22 cellular contexts compared by ENCODE assay signal in the genomic region with DNA sequence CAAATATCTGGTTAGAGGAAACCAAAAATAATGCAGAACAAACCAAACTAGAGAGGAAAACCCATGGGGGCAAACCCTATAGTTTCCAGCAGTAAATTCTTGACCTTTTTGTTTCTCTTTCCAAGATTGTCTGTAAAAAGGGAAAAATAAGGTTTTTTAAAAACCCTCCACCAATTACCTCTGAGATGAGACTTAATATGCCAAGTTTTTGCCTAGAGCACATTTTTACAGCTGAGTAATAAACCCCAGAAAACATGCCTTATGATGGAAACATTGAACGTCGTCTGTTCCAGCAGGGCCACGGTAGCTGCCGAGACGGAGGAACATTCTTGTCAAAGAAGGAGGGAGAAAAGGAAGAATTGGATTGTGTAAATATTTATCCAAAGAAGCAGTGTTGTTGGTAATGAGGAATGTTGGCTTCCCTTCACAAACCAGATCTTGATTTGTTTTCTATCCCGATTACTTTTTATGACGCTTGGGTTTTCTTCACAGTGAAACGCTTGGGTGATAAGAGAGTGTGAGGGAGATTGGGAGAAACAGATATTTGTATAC. TPM values are rescaled to one million over a fixed set of nuclear protein-coding genes. Genes with fewer than 3 reads are reported as not detected.
"Had no signal": no experiment of that assay in that cellular context is flagged by ENCODE, and none has a peak within 500 bp of the region (broad histone marks: within the 10 kb centered on the region; RNA-seq: fewer than 3 reads in every experiment).

No MANE protein-coding gene starts in this region.

- H3K9me3 Mint-ChIP-seq: activated CD4-positive, alpha-beta memory T cell treated with anti-CD3 and anti-CD28 coated beads for 36 hours; activated naive CD8-positive, alpha-beta T cell treated with anti-CD3 and anti-CD28 coated beads for 36 hours; brain; endodermal cell; T-helper 2 cell treated with Interferon-gamma antibody and Interleukin-4, amounts not matched to agents 5 μg/mL and 100 μg/mL, for 36 hours; WTC11 had no signal

- H3K4me1 Mint-ChIP-seq: activated naive CD8-positive, alpha-beta T cell treated with anti-CD3 and anti-CD28 coated beads for 36 hours; naive B cell; WTC11 had no signal

- H2AFZ ChIP-seq: parathyroid adenoma had no signal

- H3K36me3 ChIP-seq: left lung, neutrophil, spleen had no signal

- ATAC-seq: left lung, mucosa of descending colon, sciatic nerve, WTC11 had no signal

- H3K27ac Mint-ChIP-seq: activated CD4-positive, alpha-beta memory T cell treated with anti-CD3 and anti-CD28 coated beads for 36 hours; activated naive CD8-positive, alpha-beta T cell treated with anti-CD3 and anti-CD28 coated beads for 36 hours; brain; endodermal cell; naive B cell; T-helper 2 cell treated with Interferon-gamma antibody and Interleukin-4, amounts not matched to agents 5 μg/mL and 100 μg/mL, for 36 hours; WTC11 had no signal

- H3K4me1 ChIP-seq: left lung, parathyroid adenoma, spleen had no signal

- H3K9me3 ChIP-seq: left lung, mucosa of descending colon, neutrophil, spleen had no signal

- H3K27ac ChIP-seq: epithelial cell of prostate, left lung, neutrophil, parathyroid adenoma, spleen had no signal

- DNase-seq: activated CD4-positive, alpha-beta memory T cell treated with anti-CD3 and anti-CD28 coated beads for 36 hours; activated CD4-positive, alpha-beta T cell treated with anti-CD3 and anti-CD28 coated beads for 4 hours; activated naive CD8-positive, alpha-beta T cell treated with anti-CD3 and anti-CD28 coated beads for 36 hours; amniotic stem cell; caudate nucleus; endodermal cell; kidney; left lung; mammary epithelial cell; mucosa of descending colon; naive B cell; spleen; stimulated activated CD4-positive, alpha-beta T cell treated with anti-CD3 and anti-CD28 coated beads, Interleukin-1b, Interleukin-23, amount 100 ng/mL, for 48 hours; stimulated activated CD8-positive, alpha-beta memory T cell treated with anti-CD3 and anti-CD28 coated beads, Interleukin-4, amount 100 ng/mL, for 48 hours; stimulated activated naive CD4-positive, alpha-beta T cell had no signal

- H3K36me3 Mint-ChIP-seq: activated CD4-positive, alpha-beta memory T cell treated with anti-CD3 and anti-CD28 coated beads for 36 hours; activated naive CD8-positive, alpha-beta T cell treated with anti-CD3 and anti-CD28 coated beads for 36 hours; brain; naive B cell; WTC11 had no signal

- H3K9ac ChIP-seq: parathyroid adenoma had no signal

- H3K4me3 Mint-ChIP-seq: activated CD4-positive, alpha-beta memory T cell treated with anti-CD3 and anti-CD28 coated beads for 36 hours; activated naive CD8-positive, alpha-beta T cell treated with anti-CD3 and anti-CD28 coated beads for 36 hours; brain; endodermal cell; T-helper 2 cell treated with Interferon-gamma antibody and Interleukin-4, amounts not matched to agents 5 μg/mL and 100 μg/mL, for 36 hours; WTC11 had no signal

- H3K4me3 ChIP-seq: left lung, mucosa of descending colon, spleen had no signal

RNA-seq across cellular contexts. Expression of gene MSX2, which starts 17.3 kb away (rescaled TPM):
- total RNA-seq: activated CD4-positive, alpha-beta memory T cell treated with anti-CD3 and anti-CD28 coated beads for 36 hours; activated naive CD8-positive, alpha-beta T cell treated with anti-CD3 and anti-CD28 coated beads for 36 hours had no signal
